In genomic region chr3:181534881-181535280, GRCh38 we compare ENCODE assay signal across 20 cellular contexts.
"Had no signal": no experiment of that assay in that cellular context is flagged by ENCODE, and none has a peak within 500 bp of the region (broad histone marks: within the 10 kb centered on the region; RNA-seq: fewer than 3 reads in every experiment).

No MANE protein-coding gene starts in this region.

- H3K4me3 ChIP-seq: psoas muscle, right lobe of liver, smooth muscle cell, transverse colon, vagina had no signal

- H3K4me2 ChIP-seq: smooth muscle cell had no signal

- H3K4me3 Mint-ChIP-seq: activated CD4-positive, alpha-beta T cell treated with anti-CD3 and anti-CD28 coated beads, Interleukin-2, amount 10 ng/mL, durations not matched to agents 24 days and 14 days; activated CD8-positive, alpha-beta T cell treated with anti-CD3 and anti-CD28 coated beads, Interleukin-2, amount 10 ng/mL, durations not matched to agents 7 days and 5 days; activated naive CD8-positive, alpha-beta T cell treated with anti-CD3 and anti-CD28 coated beads, Interleukin-2, amount 10 ng/mL, durations not matched to agents 7 days and 5 days; activated T-cell treated with anti-CD3 and anti-CD28 coated beads, Interleukin-2, amount 50 U/mL, for 72 hours; memory B cell; natural killer cell had no signal

- H3K4me1 Mint-ChIP-seq: activated CD4-positive, alpha-beta T cell treated with anti-CD3 and anti-CD28 coated beads, Interleukin-2, amount 10 ng/mL, durations not matched to agents 24 days and 14 days; activated naive CD8-positive, alpha-beta T cell treated with anti-CD3 and anti-CD28 coated beads, Interleukin-2, amount 10 ng/mL, durations not matched to agents 7 days and 5 days; memory B cell; natural killer cell had no signal

- H3K36me3 ChIP-seq: right lobe of liver, transverse colon, vagina had no signal

- ATAC-seq: activated CD8-positive, alpha-beta T cell treated with anti-CD3 and anti-CD28 coated beads, Interleukin-2, amount 10 ng/mL, durations not matched to agents 7 days and 5 days; activated T-cell treated with anti-CD3 and anti-CD28 coated beads, Interleukin-2, amount 50 U/mL, for 72 hours; left ventricle myocardium superior; natural killer cell; psoas muscle; right lobe of liver had no signal

- H3K9me3 Mint-ChIP-seq: activated CD4-positive, alpha-beta T cell treated with anti-CD3 and anti-CD28 coated beads, Interleukin-2, amount 10 ng/mL, durations not matched to agents 24 days and 14 days; memory B cell had no signal

- H3K27me3 ChIP-seq: right lobe of liver, transverse colon, vagina had no signal

- H3K4me1 ChIP-seq: psoas muscle, right lobe of liver, transverse colon, vagina had no signal

- H3K27ac ChIP-seq: psoas muscle, right lobe of liver, transverse colon, vagina had no signal

- DNase-seq: activated CD4-positive, alpha-beta T cell treated with anti-CD3 and anti-CD28 coated beads, Interleukin-2, amount 10 ng/mL, durations not matched to agents 24 days and 14 days; activated CD4-positive, CD25-positive, alpha-beta regulatory T cell; activated CD8-positive, alpha-beta memory T cell treated with anti-CD3 and anti-CD28 coated beads, Interleukin-2, amount 50 U/mL, for 4 hours; activated CD8-positive, alpha-beta T cell treated with anti-CD3 and anti-CD28 coated beads, Interleukin-2, amount 10 ng/mL, durations not matched to agents 7 days and 5 days; activated gamma-delta T cell treated with Interleukin-2 at 50 U/mL for 16 hours; activated naive CD8-positive, alpha-beta T cell treated with anti-CD3 and anti-CD28 coated beads, Interleukin-2, amount 10 ng/mL, durations not matched to agents 7 days and 5 days; activated T-cell treated with anti-CD3 and anti-CD28 coated beads, Interleukin-2, amount 50 U/mL, for 72 hours; dermis blood vessel endothelial cell; left ventricle myocardium superior; natural killer cell; psoas muscle; right lobe of liver; stimulated activated CD4-positive, alpha-beta T cell treated with anti-CD3 and anti-CD28 coated beads, Interleukin-4, amount 100 ng/mL, for 4 hours; stimulated activated CD8-positive, alpha-beta memory T cell treated with anti-CD3 and anti-CD28 coated beads, Interleukin-4, amount 100 ng/mL, for 48 hours; stimulated activated naive CD4-positive, alpha-beta T cell treated with Interleukin-2 at 50 U/mL for 16 hours; substantia nigra; transverse colon had no signal

- H3K36me3 Mint-ChIP-seq: activated naive CD8-positive, alpha-beta T cell treated with anti-CD3 and anti-CD28 coated beads, Interleukin-2, amount 10 ng/mL, durations not matched to agents 7 days and 5 days; memory B cell; natural killer cell had no signal

- H3K27ac Mint-ChIP-seq: activated CD4-positive, alpha-beta T cell treated with anti-CD3 and anti-CD28 coated beads, Interleukin-2, amount 10 ng/mL, durations not matched to agents 24 days and 14 days; activated CD8-positive, alpha-beta T cell treated with anti-CD3 and anti-CD28 coated beads, Interleukin-2, amount 10 ng/mL, durations not matched to agents 7 days and 5 days; activated naive CD8-positive, alpha-beta T cell treated with anti-CD3 and anti-CD28 coated beads, Interleukin-2, amount 10 ng/mL, durations not matched to agents 7 days and 5 days; activated T-cell treated with anti-CD3 and anti-CD28 coated beads, Interleukin-2, amount 50 U/mL, for 72 hours; memory B cell; natural killer cell had no signal

- H3K9me3 ChIP-seq: psoas muscle, right lobe of liver, transverse colon, vagina had no signal

- H3K27me3 Mint-ChIP-seq: activated CD4-positive, alpha-beta T cell treated with anti-CD3 and anti-CD28 coated beads, Interleukin-2, amount 10 ng/mL, durations not matched to agents 24 days and 14 days; activated naive CD8-positive, alpha-beta T cell treated with anti-CD3 and anti-CD28 coated beads, Interleukin-2, amount 10 ng/mL, durations not matched to agents 7 days and 5 days; memory B cell had no signal
